Comparison of ENCODE assay signal across 1 cellular context in genomic region chr22:39021552-39022250, GRCh38.
TF ChIP-seq lines count a peak whose summit lies in the region.

No MANE protein-coding gene starts in this region.

TF ChIP-seq in H1, 55 proteins besides CTCF, POLR2A, EP300 and RAD21:
- TF ChIP-seq KDM1A (IDR thresholded peaks at IDR 0.05; ENCODE audit: borderline replicate concordance, low read length) (no peak), SP4 (IDR thresholded peaks at IDR 0.05; ENCODE audit: low read length) (no peak), HDAC6 (IDR thresholded peaks at IDR 0.05; ENCODE audit: low read depth, low read length) (no peak), TBP (IDR thresholded peaks at IDR 0.05; ENCODE audit: low read depth, low read length) (no peak), SIRT6 (IDR thresholded peaks at IDR 0.05; ENCODE audit: low read length) (no peak), CHD2 (IDR thresholded peaks at IDR 0.05; ENCODE audit: low read length) (no peak), E2F6 (IDR thresholded peaks at IDR 0.05) (no peak), PHF8 (conservative IDR thresholded peaks at IDR 0.05; ENCODE audit: low read depth, low read length) (no peak), ZNF274 (IDR thresholded peaks at IDR 0.05; ENCODE audit: borderline replicate concordance, extremely low read depth, low read length) (no peak), EGR1 (IDR thresholded peaks at IDR 0.05; ENCODE audit: borderline replicate concordance, low read depth, low read length) (no peak), CREB1 (IDR thresholded peaks at IDR 0.05) (no peak), CBX8 (IDR thresholded peaks at IDR 0.05; ENCODE audit: borderline replicate concordance, low read depth, low read length) (no peak)
